8 cellular contexts compared by ENCODE assay signal in genomic region chr3:119559441-119559963, GRCh38. TPM values are rescaled to one million over a fixed set of nuclear protein-coding genes. Genes with fewer than 3 reads are reported as not detected.
DNase-seq lines count a peak whose midpoint lies in the region; ATAC-seq and TF ChIP-seq lines count a peak whose summit lies in the region.

A gene with protein sequence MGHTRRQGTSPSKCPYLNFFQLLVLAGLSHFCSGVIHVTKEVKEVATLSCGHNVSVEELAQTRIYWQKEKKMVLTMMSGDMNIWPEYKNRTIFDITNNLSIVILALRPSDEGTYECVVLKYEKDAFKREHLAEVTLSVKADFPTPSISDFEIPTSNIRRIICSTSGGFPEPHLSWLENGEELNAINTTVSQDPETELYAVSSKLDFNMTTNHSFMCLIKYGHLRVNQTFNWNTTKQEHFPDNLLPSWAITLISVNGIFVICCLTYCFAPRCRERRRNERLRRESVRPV (minus strand): TSS chr3:119559614. CDS start chr3:119557728, 1,886 bp downstream.

- no peaks in the 10 kb centered on the region for H3K36me3 Mint-ChIP-seq in GM23338 (ENCODE audit: low read depth)
- H3K36me3 Mint-ChIP-seq in T-helper 2 cell treated with Interferon-gamma antibody and Interleukin-4, amounts not matched to agents 5 μg/mL and 100 μg/mL, for 36 hours (ENCODE audit: low read depth), result peaks cover 20% of the 10 kb centered on the region

- dilution Hi-C loops in mammary epithelial cell (cut with HindIII; ENCODE audit: low sequenced_read_pairs), result no loop called here

- H3K4me3 Mint-ChIP-seq in GM23338, result no peak within 1 kb of the TSS
- H3K4me3 Mint-ChIP-seq in T-helper 2 cell treated with Interferon-gamma antibody and Interleukin-4, amounts not matched to agents 5 μg/mL and 100 μg/mL, for 36 hours, result peak within 1 kb of the TSS; percentile 73

- H3K4me1 ChIP-seq in GM23338 (ENCODE audit: insufficient read depth), result no peaks in the 10 kb centered on the region
- H3K4me1 ChIP-seq in mammary epithelial cell (ENCODE audit: insufficient read depth, low read length), result no peaks in the 10 kb centered on the region
- peaks cover 0 to 1% (median 0%) of the 10 kb centered on the region in 4 donors for H3K4me1 ChIP-seq in liver (ENCODE audit: control insufficient read depth in 4 of 4, insufficient read depth in 4 of 4, low read length in 3 of 4)
- H3K4me1 ChIP-seq in tibial nerve, result no peaks in the 10 kb centered on the region

- H3K9me3 Mint-ChIP-seq in GM23338, result no peaks in the 10 kb centered on the region
- H3K9me3 Mint-ChIP-seq in T-helper 2 cell treated with Interferon-gamma antibody and Interleukin-4, amounts not matched to agents 5 μg/mL and 100 μg/mL, for 36 hours, result no peaks in the 10 kb centered on the region

- H3K27me3 Mint-ChIP-seq in GM23338 (ENCODE audit: insufficient read depth, low read depth, poor library complexity), result no peaks in the 10 kb centered on the region
- H3K27me3 Mint-ChIP-seq in T-helper 2 cell treated with Interferon-gamma antibody and Interleukin-4, amounts not matched to agents 5 μg/mL and 100 μg/mL, for 36 hours (ENCODE audit: low read depth), result no peaks in the 10 kb centered on the region

- ATAC-seq in GM23338, result peak; percentile 97

- H3K79me2 ChIP-seq in GM23338 (replicated peaks; ENCODE audit: insufficient read depth), result no peaks in the 10 kb centered on the region
- H3K79me2 ChIP-seq in mammary epithelial cell (ENCODE audit: insufficient read depth, low read length), result no peaks in the 10 kb centered on the region

- H3F3A ChIP-seq in GM23338 (replicated peaks; ENCODE audit: low read depth), result no peaks in the 10 kb centered on the region

- TF ChIP-seq CTCF in GM23338 (conservative IDR thresholded peaks at IDR 0.05; ENCODE audit: low read depth in 2 of 2) (peak; percentile 46 to 72), mammary epithelial cell (conservative IDR thresholded peaks at IDR 0.05 in 1 of 2, IDR thresholded peaks at IDR 0.05 in 1 of 2; ENCODE audit: extremely low read depth in 1 of 2, insufficient read depth in 1 of 2, low read depth in 1 of 2, low read length in 2 of 2) (peak in 1 of 2 donors; percentile 46), liver (IDR thresholded peaks at IDR 0.05; ENCODE audit: low read depth, low read length, missing input control) (peak; percentile 27), tibial nerve (IDR thresholded peaks at IDR 0.05) (peak in 2 of 5 experiments; percentile 5 to 26)

- no peak for TF ChIP-seq POLR2A in tibial nerve (IDR thresholded peaks at IDR 0.05)

- H3K9me3 ChIP-seq in mammary epithelial cell (replicated peaks; ENCODE audit: insufficient read depth, low read length) (no peaks in the 10 kb centered on the region), liver (ENCODE audit: control insufficient read depth in 4 of 4, low read length in 3 of 4) (no peaks in the 10 kb centered on the region), tibial nerve (no peaks in the 10 kb centered on the region)

- H2AFZ ChIP-seq in GM23338, result peak within 1 kb of the TSS; percentile 91; the same call in 1 of the 2 replicates
- H2AFZ ChIP-seq in mammary epithelial cell (ENCODE audit: low read depth, low read length), result peak within 1 kb of the TSS; percentile 42

- 0 out of 2 replicates have a peak, but pooled peaks cover 3% of the 10 kb centered on the region for H3K9me2 ChIP-seq in GM23338 (ENCODE audit: insufficient read depth)

- peaks cover 3% of the 10 kb centered on the region; the same call in 1 of the 3 replicates for H3K4me1 Mint-ChIP-seq in GM23338
- H3K4me1 Mint-ChIP-seq in T-helper 2 cell treated with Interferon-gamma antibody and Interleukin-4, amounts not matched to agents 5 μg/mL and 100 μg/mL, for 36 hours (ENCODE audit: low read depth), result peaks cover 33% of the 10 kb centered on the region

- TF ChIP-seq EP300 in tibial nerve (IDR thresholded peaks at IDR 0.05), result no peak

- TF ChIP-seq RAD21 in liver (IDR thresholded peaks at IDR 0.05), result peak; percentile 64 to 81

- no peak within 1 kb of the TSS for H3K27ac Mint-ChIP-seq in GM23338
- H3K27ac Mint-ChIP-seq in T-helper 2 cell treated with Interferon-gamma antibody and Interleukin-4, amounts not matched to agents 5 μg/mL and 100 μg/mL, for 36 hours, result peak within 1 kb of the TSS; percentile 58

- in situ Hi-C loops in mammary epithelial cell (cut with MboI; ENCODE audit: low sequenced_read_pairs in 2 of 2), result no loop called here

- H3K36me3 ChIP-seq in GM23338 (ENCODE audit: insufficient read depth) (no peaks in the 10 kb centered on the region), mammary epithelial cell (ENCODE audit: insufficient read depth, low read length) (no peaks in the 10 kb centered on the region), liver (ENCODE audit: control insufficient read depth in 4 of 4, insufficient read depth in 3 of 4, low read depth in 1 of 4, low read length in 3 of 4) (no peaks in the 10 kb centered on the region), tibial nerve (no peaks in the 10 kb centered on the region)

- CTCF ChIA-PET in mammary epithelial cell (lab: Charles Lee; ENCODE audit: low non-redundant PET), result no interaction called here

- intact Hi-C loops in mammary epithelial cell (cut with micrococcal nuclease), result loop anchor here (1.0 kb wide), 1 partner anchor 284 kb away; no protein-coding TSS in a partner anchor

- WGBS in mammary epithelial cell (ENCODE audit: low coverage, missing lambda C conversion rate), result 31% methylated on average over 7 of the region's 7 CpGs
- 19% methylated on average over 7 of the region's 7 CpGs for WGBS in liver
- WGBS in tibial nerve, 2 donors, result 12 to 29% methylated on average over 7 of the region's 7 CpGs

- H3K27ac ChIP-seq in GM23338 (ENCODE audit: low read depth) (no peak within 1 kb of the TSS), mammary epithelial cell (ENCODE audit: insufficient read depth, low read depth, low read length) (no peak within 1 kb of the TSS), liver (ENCODE audit: low read depth in 1 of 2, low read length in 2 of 2) (no peak within 1 kb of the TSS), tibial nerve (no peak within 1 kb of the TSS)

- no peaks in the 10 kb centered on the region for H3K27me3 ChIP-seq in GM23338 (ENCODE audit: insufficient read depth)
- no peaks in the 10 kb centered on the region for H3K27me3 ChIP-seq in mammary epithelial cell (ENCODE audit: insufficient read depth, low read length)
- H3K27me3 ChIP-seq in liver (ENCODE audit: control insufficient read depth in 4 of 4, insufficient read depth in 4 of 4, low read length in 3 of 4), result no peaks in the 10 kb centered on the region
- no peaks in the 10 kb centered on the region for H3K27me3 ChIP-seq in tibial nerve

- H3K4me2 ChIP-seq in GM23338 (no peak within 1 kb of the TSS), mammary epithelial cell (ENCODE audit: insufficient read depth, low read depth, low read length) (no peak within 1 kb of the TSS)

- H4K20me1 ChIP-seq in GM23338 (replicated peaks; ENCODE audit: insufficient read depth) (no peaks in the 10 kb centered on the region), mammary epithelial cell (ENCODE audit: insufficient read depth, low read length) (no peaks in the 10 kb centered on the region)

- H3K4me3 ChIP-seq in GM23338 (no peak within 1 kb of the TSS), mammary epithelial cell (replicated peaks in 1 of 3; ENCODE audit: insufficient read depth in 1 of 3, low read depth in 2 of 3, low read length in 3 of 3) (no peak within 1 kb of the TSS), liver (ENCODE audit: low read depth in 1 of 3, low read length in 3 of 3) (no peak within 1 kb of the TSS), tibial nerve (no peak within 1 kb of the TSS)
- no peak within 1 kb of the TSS for H3K4me3 ChIP-seq in Jurkat, Clone E6-1 (ENCODE audit: low read length)

- H3K9ac ChIP-seq in mammary epithelial cell (ENCODE audit: insufficient read depth, low read length) (no peak within 1 kb of the TSS), liver (ENCODE audit: low read depth in 1 of 2, low read length in 2 of 2) (no peak within 1 kb of the TSS)

- BruUV-seq in mammary epithelial cell (replicated peaks; lab: Mats Ljungman, UMichigan), result no TSS peak

- DNase-seq in NCI-H2171 treated with DMSO at 0.1 percent for 48 hours (lab: John Stamatoyannopoulos, UW) (peak; percentile 13), NCI-H2171 (lab: John Stamatoyannopoulos, UW) (no peak), GM23338 (ENCODE audit: low spot score) (peak; percentile 61), mammary epithelial cell (peak; percentile 16), tibial nerve (ENCODE audit: low spot score in 2 of 2) (peak; percentile 22 to 36)
- peak; percentile 75 for DNase-seq in Jurkat, Clone E6-1 (ENCODE audit: low read depth, low spot score)
- peak; percentile 69 for DNase-seq in T-helper 2 cell treated with Interferon-gamma antibody and Interleukin-4, amounts not matched to agents 5 μg/mL and 100 μg/mL, for 36 hours (ENCODE audit: low spot score)

TF ChIP-seq in GM23338, 12 proteins besides CTCF, POLR2A, EP300 and RAD21 (continues in another document):
- TF ChIP-seq ZNF114 (CRISPR knock-in tag; IDR thresholded peaks at IDR 0.05) (no peak), POLR2AphosphoS5 (IDR thresholded peaks at IDR 0.05; ENCODE audit: low read depth) (no peak), STAT1 (IDR thresholded peaks at IDR 0.05; ENCODE audit: unreplicated experiment) (no peak)

TF ChIP-seq in liver, 16 proteins besides CTCF, POLR2A, EP300 and RAD21 (continues in another document):
- no peak for TF ChIP-seq HNF4A (conservative IDR thresholded peaks at IDR 0.05)
- TF ChIP-seq NR2F2 (IDR thresholded peaks at IDR 0.05), result no peak
- TF ChIP-seq RXRA (IDR thresholded peaks at IDR 0.05), result no peak
- TF ChIP-seq TAF1 (conservative IDR thresholded peaks at IDR 0.05), result no peak
- no peak for TF ChIP-seq JUND (IDR thresholded peaks at IDR 0.05)
- no peak for TF ChIP-seq GABPA (IDR thresholded peaks at IDR 0.05 in 1 of 2, conservative IDR thresholded peaks at IDR 0.05 in 1 of 2)
- no peak for TF ChIP-seq EGR1 (IDR thresholded peaks at IDR 0.05; ENCODE audit: low read depth in 2 of 2)
- no peak for TF ChIP-seq SP1 (IDR thresholded peaks at IDR 0.05)
- no peak for TF ChIP-seq ATF3 (IDR thresholded peaks at IDR 0.05)
- TF ChIP-seq MAX (IDR thresholded peaks at IDR 0.05), result no peak
- TF ChIP-seq YY1 (IDR thresholded peaks at IDR 0.05), result no peak
- TF ChIP-seq FOXA2 (IDR thresholded peaks at IDR 0.05), result no peak

RNA-seq across cellular contexts. Expression of the gene that starts here (rescaled TPM):
- total RNA-seq in GM23338 (2014; rRNA removed; shearing (Covaris generic)), result not detected in 2 replicates
- not detected in 2 replicates for polyA plus RNA-seq in GM23338 (2016; fragmentation: Nextera tagmentation; extraction: Ambion mirVana)
- polyA plus RNA-seq in Jurkat, Clone E6-1 (2012; ENCODE audit: insufficient read depth, insufficient read length), result not detected
- not detected for total RNA-seq in mammary epithelial cell
- polyA plus RNA-seq in mammary epithelial cell, result not detected
- not detected for polyA minus RNA-seq in mammary epithelial cell
- total RNA-seq in liver, result 1 to 10 TPM; 1.0 to 1.5 TPM
- polyA plus RNA-seq in liver, result under 1 TPM; 0.21 to 0.22 TPM
- not detected for total RNA-seq in tibial nerve

Comparison
In these comparisons a context has a peak if more than half of its experiments do, and no peak if none do; other contexts are left out.
1. Peak in DNase-seq and ATAC-seq in GM23338; RNA of the gene not detected or under 1 TPM.
2. Peak in DNase-seq in mammary epithelial cell; RNA of the gene not detected or under 1 TPM.
3. Peak in DNase-seq in tibial nerve; RNA of the gene not detected or under 1 TPM.